11 cellular contexts compared by ENCODE assay signal in genomic region chr9:614421-614820, GRCh38.
DNase-seq lines count a peak whose midpoint lies in the region; TF ChIP-seq lines count a peak whose summit lies in the region.
"Had no signal": no experiment of that assay in that cellular context is flagged by ENCODE, and none has a peak within 500 bp of the region (broad histone marks: within the 10 kb centered on the region; RNA-seq: fewer than 3 reads in every experiment).

No MANE protein-coding gene starts in this region.

- no peak overlapping the region for H3K4me3 ChIP-seq in prostate gland

- TF ChIP-seq CTCF in Calu3 (IDR thresholded peaks at IDR 0.05; ENCODE audit: unreplicated experiment) (no peak), prostate gland (IDR thresholded peaks at IDR 0.05) (no peak)

- no peaks in the 10 kb centered on the region for H3K9me3 ChIP-seq in prostate gland

- no peaks in the 10 kb centered on the region for H3K27me3 ChIP-seq in prostate gland (replicated peaks; ENCODE audit: insufficient read depth)

- no peaks in the 10 kb centered on the region for H3K36me3 Mint-ChIP-seq in Calu3 (ENCODE audit: insufficient read depth, unreplicated experiment)
- H3K36me3 Mint-ChIP-seq: natural killer cell treated with Interleukin-12 subunit alpha and Interleukin-12 subunit beta and Interleukin-15 and Interleukin-18, amount 100 ng/mL, for 72 hours; T-cell had no signal

- DNase-seq in Calu3 = peak; percentile 24
- peak; percentile 77 for DNase-seq in SW480 (ENCODE audit: low spot score)
- peak; percentile 25 for DNase-seq in glomerular visceral epithelial cell (ENCODE audit: extremely low spot score)
- no peak for DNase-seq in prostate gland (ENCODE audit: low spot score)
- no peak for DNase-seq in GM19240 (ENCODE audit: insufficient read length, low spot score)
- DNase-seq in activated effector memory CD4-positive, alpha-beta T cell treated with anti-CD3 and anti-CD28 coated beads, Interleukin-2, amount 50 U/mL, for 16 hours = no peak
- DNase-seq in NCI-H2029 treated with DMSO at 0.1 percent for 48 hours (lab: John Stamatoyannopoulos, UW) = no peak
- no peak for DNase-seq in retina
- DNase-seq: COR-L47 had no signal

- no peak overlapping the region for H3K27ac Mint-ChIP-seq in Calu3 (ENCODE audit: unreplicated experiment)
- H3K27ac Mint-ChIP-seq: T-cell had no signal

- BruUV-seq in Calu3 (replicated peaks; lab: Mats Ljungman, UMichigan) = no TSS peak

- H3K9me3 Mint-ChIP-seq in Calu3 (ENCODE audit: low read depth, unreplicated experiment) = no peaks in the 10 kb centered on the region
- H3K9me3 Mint-ChIP-seq: natural killer cell treated with Interleukin-12 subunit alpha and Interleukin-12 subunit beta and Interleukin-15 and Interleukin-18, amount 100 ng/mL, for 72 hours; T-cell had no signal

- no peaks in the 10 kb centered on the region for H3K27me3 Mint-ChIP-seq in Calu3 (ENCODE audit: unreplicated experiment)
- H3K27me3 Mint-ChIP-seq: T-cell had no signal

- no peaks in the 10 kb centered on the region for H3K36me3 ChIP-seq in prostate gland

- H3K4me1 Mint-ChIP-seq in Calu3 (ENCODE audit: low read depth, unreplicated experiment) = no peaks in the 10 kb centered on the region

- 20% methylated on average over 4 of the region's 4 CpGs for WGBS in prostate gland

- intact Hi-C loops in Calu3 (cut with micrococcal nuclease; ENCODE audit: unreplicated experiment) (loop anchor here (1.0 to 10.0 kb wide), 4 partner anchors 93 to 390 kb away; no protein-coding TSS in a partner anchor), prostate gland (cut with DNase I) (loop anchor here (2.0 to 5.0 kb wide), 2 partner anchors 148 to 227 kb away; no protein-coding TSS in a partner anchor)

- CTCF ChIA-PET in Calu3 (lab: Charles Lee) = no interaction called here

- H3K27ac ChIP-seq in prostate gland = peak overlapping the region; percentile 49 to 55

- H3K4me1 ChIP-seq in prostate gland (replicated peaks) = peaks cover 7% of the 10 kb centered on the region

- H3K4me3 Mint-ChIP-seq in Calu3 (ENCODE audit: low read depth, unreplicated experiment) = no peak overlapping the region
- H3K4me3 Mint-ChIP-seq: T-cell had no signal

- no peak for TF ChIP-seq POLR2A in prostate gland (IDR thresholded peaks at IDR 0.05)

Comparison
In these comparisons a context has a peak if more than half of its experiments do, and no peak if none do; other contexts are left out.
1. DNase-seq: peak in Calu3 (single experiment), SW480 (single experiment) and glomerular visceral epithelial cell (single experiment); none in prostate gland (single experiment), GM19240 (single experiment), activated effector memory CD4-positive, alpha-beta T cell treated with anti-CD3 and anti-CD28 coated beads, Interleukin-2, amount 50 U/mL, for 16 hours (single experiment), NCI-H2029 treated with DMSO at 0.1 percent for 48 hours (single experiment) and retina (single experiment).